Comparison of ENCODE assay signal across 18 cellular contexts in the genomic region with DNA sequence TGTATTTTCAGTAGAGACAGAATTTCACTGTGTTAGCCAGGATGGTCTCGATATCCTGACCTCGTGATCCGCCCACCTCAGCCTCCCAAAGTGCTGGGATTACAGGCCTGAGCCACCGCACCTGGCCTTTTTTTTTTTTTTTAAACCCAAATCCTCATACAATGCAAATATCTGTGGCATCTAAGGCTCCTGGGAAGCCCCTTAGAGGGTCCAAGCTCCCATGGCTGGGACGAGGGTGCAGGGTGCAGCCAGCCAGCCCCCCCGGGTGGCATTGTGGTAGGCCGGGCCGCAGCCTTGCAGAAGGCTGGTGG. TPM values are rescaled to one million over a fixed set of nuclear protein-coding genes. Genes with fewer than 3 reads are reported as not detected.
DNase-seq lines count a peak whose midpoint lies in the region; ATAC-seq, FAIRE-seq and TF ChIP-seq lines count a peak whose summit lies in the region.
"Not testable (repeated sequence)": the region's sequence is repeated elsewhere in the genome, so short reads cannot be mapped to it uniquely, and the experiment has no call there.
"Had no signal": no experiment of that assay in that cellular context is flagged by ENCODE, and none has a peak within 500 bp of the region (broad histone marks: within the 10 kb centered on the region; RNA-seq: fewer than 3 reads in every experiment).

No MANE protein-coding gene starts in this region.

- not testable (repeated sequence) for H4K8ac ChIP-seq in neuronal stem cell (ENCODE audit: low read depth, low read length)

- POLR2A ChIA-PET in PC-3 (lab: Charles Lee; ENCODE audit: unreplicated experiment) = interaction anchor here (0.6 kb wide), 1 partner anchor 264 kb away, joined by 7 read pairs; no protein-coding TSS in a partner anchor

- H3K4me1 ChIP-seq in BLaER1 (peaks cover 70% of the 10 kb centered on the region), SJCRH30 (peaks cover 31% of the 10 kb centered on the region), mucosa of rectum (ENCODE audit: control insufficient read depth in 2 of 2, insufficient read depth in 2 of 2, low read length in 2 of 2) (peaks cover 35 to 48% of the 10 kb centered on the region in 2 donors), transverse colon (peaks cover 6 to 46% (median 30%) of the 10 kb centered on the region in 4 donors)
- not testable (repeated sequence) for H3K4me1 ChIP-seq in PC-3 (ENCODE audit: insufficient read depth, low read length); neuronal stem cell (ENCODE audit: control insufficient read depth in 2 of 2, insufficient read depth in 1 of 2, low read depth in 1 of 2, low read length in 2 of 2); small intestine (ENCODE audit: control insufficient read depth in 2 of 2, insufficient read depth in 1 of 2, low read depth in 1 of 2, low read length in 1 of 2)

- H2BK5ac ChIP-seq in neuronal stem cell (ENCODE audit: low read length) = not testable (repeated sequence)

- not testable (repeated sequence) for H4K91ac ChIP-seq in neuronal stem cell (ENCODE audit: low read depth, low read length, poor library complexity)

- TF ChIP-seq POLR2A in transverse colon (IDR thresholded peaks at IDR 0.05) = not testable (repeated sequence)

- not testable (repeated sequence) for H3F3A ChIP-seq in PC-3 (ENCODE audit: low read length, unreplicated experiment)

- H3K79me1 ChIP-seq in neuronal stem cell (ENCODE audit: low read depth, low read length) = not testable (repeated sequence)

- H3K27ac Mint-ChIP-seq in dendritic cell treated with granulocyte-macrophage colony-stimulating factor and Interleukin-4, amounts not matched to agents 40 ng/mL and 50 ng/mL, for 4 days = peak overlapping the region; percentile 32

- H2BK12ac ChIP-seq in neuronal stem cell (ENCODE audit: low read length) = not testable (repeated sequence)

- intact Hi-C loops in PC-3 (cut with micrococcal nuclease); dendritic cell treated with granulocyte-macrophage colony-stimulating factor and Interleukin-4, amounts not matched to agents 40 ng/mL and 50 ng/mL, for 4 days (cut with micrococcal nuclease); transverse colon (cut with DNase I; ENCODE audit: low total_unique reads): not testable (repeated sequence)

- H2AK5ac ChIP-seq in neuronal stem cell (ENCODE audit: low read depth, low read length) = peak overlapping the region; percentile 87

- H3K9ac ChIP-seq in BLaER1 (peak overlapping the region; percentile 40; the same call in 1 of the 2 replicates), mucosa of rectum (ENCODE audit: low read depth in 1 of 2, low read length in 2 of 2) (peak overlapping the region in 1 of 2 donors; percentile 65)
- H3K9ac ChIP-seq in PC-3 (ENCODE audit: low read length); neuronal stem cell (ENCODE audit: low read depth, low read length, poor library complexity): not testable (repeated sequence)

- not testable (repeated sequence) for FAIRE-seq in small intestine (lab: Jason Lieb, UNC)

- H3K9me3 Mint-ChIP-seq in dendritic cell treated with granulocyte-macrophage colony-stimulating factor and Interleukin-4, amounts not matched to agents 40 ng/mL and 50 ng/mL, for 4 days = not testable (repeated sequence)

- TF ChIP-seq CTCF in PC-3 (conservative IDR thresholded peaks at IDR 0.05; ENCODE audit: low read depth, low read length); transverse colon (IDR thresholded peaks at IDR 0.05): not testable (repeated sequence)

- BruUV-seq in PC-3 (replicated peaks; lab: Mats Ljungman, UMichigan) = not testable (repeated sequence)

- H3K4me3 Mint-ChIP-seq in dendritic cell treated with granulocyte-macrophage colony-stimulating factor and Interleukin-4, amounts not matched to agents 40 ng/mL and 50 ng/mL, for 4 days = not testable (repeated sequence)

- not testable (repeated sequence) for H4K20me1 ChIP-seq in BLaER1; PC-3 (ENCODE audit: low read length)

- peak overlapping the region; percentile 37 for H2BK120ac ChIP-seq in neuronal stem cell (ENCODE audit: low read depth, low read length)

- not testable (repeated sequence) for H3K36me3 ChIP-seq in BLaER1; PC-3 (ENCODE audit: low read depth, low read length); SJCRH30; mucosa of rectum (ENCODE audit: control insufficient read depth in 2 of 2, insufficient read depth in 2 of 2, low read length in 2 of 2); neuronal stem cell (replicated peaks in 1 of 2; ENCODE audit: control insufficient read depth in 2 of 2, insufficient read depth in 2 of 2, low read length in 2 of 2); small intestine (ENCODE audit: control insufficient read depth in 2 of 2, insufficient read depth in 2 of 2, low read length in 2 of 2); transverse colon

- peak overlapping the region; percentile 47 for H3K23ac ChIP-seq in neuronal stem cell (ENCODE audit: low read depth, low read length, poor library complexity)

- CTCF ChIA-PET in PC-3 (lab: Charles Lee) = interaction anchor here (0.6 to 0.9 kb wide), 2 partner anchors 81 to 124 kb away, joined by 3 to 4 read pairs; no protein-coding TSS in a partner anchor

- no CpG with 5 or more reads among the region's 8 CpGs for WGBS in neuronal stem cell (ENCODE audit: extremely low coverage in 2 of 2, insufficient read length in 2 of 2, insufficient replicate concordance in 1 of 2), 2 donors
- 87 to 93% (median 90%) methylated on average over 4 to 8 of the region's 8 CpGs for WGBS in small intestine, 3 donors
- WGBS in transverse colon (ENCODE audit: low coverage in 1 of 2), 2 donors = 62% methylated on average over 7 of the region's 8 CpGs; no CpG with 5 or more reads in 1 of the 2 donors

- H3K4me1 Mint-ChIP-seq in dendritic cell treated with granulocyte-macrophage colony-stimulating factor and Interleukin-4, amounts not matched to agents 40 ng/mL and 50 ng/mL, for 4 days (ENCODE audit: low read depth) = peaks cover 40% of the 10 kb centered on the region

- TF ChIP-seq EP300 in transverse colon (IDR thresholded peaks at IDR 0.05; ENCODE audit: low read depth) = not testable (repeated sequence)

- not testable (repeated sequence) for H3K4me3 ChIP-seq in BLaER1; PC-3 (ENCODE audit: low read length); mucosa of rectum (ENCODE audit: low read length in 2 of 2); neuronal stem cell (ENCODE audit: low read length in 2 of 2); small intestine (ENCODE audit: low read depth in 1 of 2, low read length in 2 of 2); transverse colon
- peak overlapping the region; percentile 49 for H3K4me3 ChIP-seq in SJCRH30

- not testable (repeated sequence) for H3K27me3 Mint-ChIP-seq in dendritic cell treated with granulocyte-macrophage colony-stimulating factor and Interleukin-4, amounts not matched to agents 40 ng/mL and 50 ng/mL, for 4 days

- not testable (repeated sequence) for H3K18ac ChIP-seq in neuronal stem cell (ENCODE audit: low read length)

- DNase-seq in PC-3; SJCRH30; neuronal stem cell (ENCODE audit: low spot score); small intestine; transverse colon: not testable (repeated sequence)

- H3K36me3 Mint-ChIP-seq in dendritic cell treated with granulocyte-macrophage colony-stimulating factor and Interleukin-4, amounts not matched to agents 40 ng/mL and 50 ng/mL, for 4 days (ENCODE audit: low read depth) = not testable (repeated sequence)

- not testable (repeated sequence) for ATAC-seq in PC-3

- H3K4ac ChIP-seq in neuronal stem cell (ENCODE audit: low read length) = peak overlapping the region; percentile 41

- H3K4me2 ChIP-seq in BLaER1 = peak overlapping the region; percentile 67
- not testable (repeated sequence) for H3K4me2 ChIP-seq in PC-3 (ENCODE audit: low read length); neuronal stem cell (ENCODE audit: insufficient read depth, low read length, poor library complexity, severe bottlenecking)

- H3K79me2 ChIP-seq in PC-3 (ENCODE audit: low read length) = not testable (repeated sequence)

- H3K27ac ChIP-seq in BLaER1 = peak overlapping the region; percentile 77
- H3K27ac ChIP-seq in PC-3 (ENCODE audit: low read length); neuronal stem cell (replicated peaks; ENCODE audit: low read length): not testable (repeated sequence)
- peak overlapping the region; percentile 66 for H3K27ac ChIP-seq in SJCRH30
- H3K27ac ChIP-seq in mucosa of rectum (ENCODE audit: low read depth in 2 of 2, low read length in 2 of 2) = peak overlapping the region; percentile 90 to 99
- peak overlapping the region; percentile 16 to 84 for H3K27ac ChIP-seq in small intestine (ENCODE audit: low read depth in 1 of 2, low read length in 1 of 2)
- peak overlapping the region; percentile 75 to 91 (median 87) for H3K27ac ChIP-seq in transverse colon

- not testable (repeated sequence) for H3K9me2 ChIP-seq in PC-3 (replicated peaks; ENCODE audit: low read length)

- H2AFZ ChIP-seq in PC-3 (ENCODE audit: low read length) = 0 out of 2 replicates have a peak overlapping the region, but pooled peaks have one; percentile 6
- H2AFZ ChIP-seq in neuronal stem cell (ENCODE audit: low read length) = not testable (repeated sequence)

- H3K27me3 ChIP-seq in BLaER1; PC-3 (ENCODE audit: low read length); SJCRH30; mucosa of rectum (ENCODE audit: control insufficient read depth in 2 of 2, insufficient read depth in 2 of 2, low read length in 2 of 2); small intestine (ENCODE audit: control insufficient read depth in 2 of 2, insufficient read depth in 2 of 2, low read length in 2 of 2); transverse colon: not testable (repeated sequence)
- H3K27me3 ChIP-seq in neuronal stem cell (ENCODE audit: control insufficient read depth in 3 of 3, insufficient read depth in 3 of 3, low read depth in 1 of 3, low read length in 3 of 3) = peaks cover 0 to 47% (median 0%) of the 10 kb centered on the region in 3 experiments

- H3K9me3 ChIP-seq in BLaER1; PC-3 (ENCODE audit: low read length); SJCRH30 (replicated peaks); mucosa of rectum (ENCODE audit: control insufficient read depth in 2 of 2, low read length in 2 of 2); neuronal stem cell (replicated peaks in 1 of 2; ENCODE audit: control insufficient read depth in 2 of 2, insufficient read depth in 1 of 2, low read depth in 1 of 2, low read length in 2 of 2); small intestine (ENCODE audit: control insufficient read depth, low read depth); transverse colon: not testable (repeated sequence)

- in situ Hi-C loops in transverse colon (cut with MboI; ENCODE audit: low pct_ligation_motif_present in 1 of 4, low pct_unique_long_range_greater_than_20kb in 1 of 4, low sequenced_read_pairs in 3 of 4) = not testable (repeated sequence)

- H3K14ac ChIP-seq in neuronal stem cell (ENCODE audit: low read length) = not testable (repeated sequence)

- not testable (repeated sequence) for H2BK15ac ChIP-seq in neuronal stem cell (ENCODE audit: low read length)

RNA-seq across cellular contexts. Expression of a gene that starts 39.3 kb away (rescaled TPM):
- total RNA-seq in PC-3 (2014; rRNA removed) (0.07 and 0.12 TPM in 2 replicates), transverse colon (under 1 TPM in 2 of 4 donors, not detected in 2; 0.55 to 0.79 TPM)
- not detected in 2 replicates for total RNA-seq in SJCRH30 (2014; rRNA removed; shearing (Covaris generic))
- polyA plus RNA-seq in neuronal stem cell (2013, experiment 1 of 2) = not detected
- not detected for polyA plus RNA-seq in neuronal stem cell (2013, experiment 2 of 2)
- under 1 TPM; 0.27 to 0.89 (median 0.54) TPM for polyA plus RNA-seq in small intestine
- total RNA-seq: A172, A673, GM12878, GM23248, H1, H7 had no signal
- polyA plus RNA-seq: GM23248, H1 had no signal

RNA-seq across cellular contexts. Expression of a gene that starts 41.6 kb away (rescaled TPM):
- total RNA-seq in PC-3 (2014; rRNA removed) (13.0 and 16.4 TPM in 2 replicates), transverse colon (100 to 1,000 TPM in 1 of 4 donors, 10 to 100 TPM in 3; 31.0 to 109 (median 42.0) TPM)
- total RNA-seq in SJCRH30 (2014; rRNA removed; shearing (Covaris generic)) = 8.1 and 10.5 TPM in 2 replicates
- polyA plus RNA-seq in neuronal stem cell (2013, experiment 1 of 2) = 2.1 TPM
- 1.6 TPM for polyA plus RNA-seq in neuronal stem cell (2013, experiment 2 of 2)
- 10 to 100 TPM; 17.8 to 27.7 (median 18.8) TPM for polyA plus RNA-seq in small intestine

RNA-seq across cellular contexts. Expression of a gene that starts 53.4 kb away (rescaled TPM):
- total RNA-seq in PC-3 (2014; rRNA removed) = not detected in 2 replicates
- not detected in 2 replicates for total RNA-seq in SJCRH30 (2014; rRNA removed; shearing (Covaris generic))
- polyA plus RNA-seq in neuronal stem cell (2013, experiment 1 of 2) = not detected
- polyA plus RNA-seq in neuronal stem cell (2013, experiment 2 of 2) = not detected
- polyA plus RNA-seq in small intestine = not detected
- not detected for total RNA-seq in transverse colon
- total RNA-seq: A172; A673; CD4-positive, alpha-beta T cell; CD8-positive, alpha-beta memory T cell; GM12878; GM23248; H1; H7 had no signal
- polyA plus RNA-seq: BJ; CD14-positive monocyte; CD8-positive, alpha-beta memory T cell; GM12878; GM23248; H1 had no signal
